Comparison of ENCODE assay signal across 19 cellular contexts in the genomic region with DNA sequence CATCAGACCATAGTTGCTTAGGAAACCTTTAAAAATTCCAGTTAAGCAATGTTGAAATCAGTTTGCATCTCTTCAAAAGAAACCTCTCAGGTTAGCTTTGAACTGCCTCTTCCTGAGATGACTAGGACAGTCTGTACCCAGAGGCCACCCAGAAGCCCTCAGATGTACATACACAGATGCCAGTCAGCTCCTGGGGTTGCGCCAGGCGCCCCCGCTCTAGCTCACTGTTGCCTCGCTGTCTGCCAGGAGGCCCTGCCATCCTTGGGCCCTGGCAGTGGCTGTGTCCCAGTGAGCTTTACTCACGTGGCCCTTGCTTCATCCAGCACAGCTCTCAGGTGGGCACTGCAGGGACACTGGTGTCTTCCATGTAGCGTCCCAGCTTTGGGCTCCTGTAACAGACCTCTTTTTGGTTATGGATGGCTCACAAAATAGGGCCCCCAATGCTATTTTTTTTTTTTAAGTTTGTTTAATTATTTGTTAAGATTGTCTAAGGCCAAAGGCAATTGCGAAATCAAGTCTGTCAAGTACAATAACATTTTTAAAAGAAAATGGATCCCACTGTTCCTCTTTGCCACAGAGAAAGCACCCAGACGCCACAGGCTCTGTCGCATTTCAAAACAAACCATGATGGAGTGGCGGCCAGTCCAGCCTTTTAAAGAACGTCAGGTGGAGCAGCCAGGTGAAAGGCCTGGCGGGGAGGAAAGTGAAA.
DNase-seq lines count a peak whose midpoint lies in the region; ATAC-seq and TF ChIP-seq lines count a peak whose summit lies in the region.
"Had no signal": no experiment of that assay in that cellular context is flagged by ENCODE, and none has a peak within 500 bp of the region (broad histone marks: within the 10 kb centered on the region; RNA-seq: fewer than 3 reads in every experiment).

No MANE protein-coding gene starts in this region.

- TF ChIP-seq CTCF in gastrocnemius medialis (IDR thresholded peaks at IDR 0.05 in 4 of 5, conservative IDR thresholded peaks at IDR 0.05 in 1 of 5) (no peak), GM13977 (IDR thresholded peaks at IDR 0.05; ENCODE audit: extremely low read depth, insufficient read depth, missing control alignments) (no peak)

- no peaks in the 10 kb centered on the region for H3K27me3 ChIP-seq in gastrocnemius medialis
- H3K27me3 ChIP-seq in neuronal stem cell (ENCODE audit: control insufficient read depth in 3 of 3, insufficient read depth in 3 of 3, low read depth in 1 of 3, low read length in 3 of 3) = no peaks in the 10 kb centered on the region
- H3K27me3 ChIP-seq: colonic mucosa had no signal

- H3K4me3 Mint-ChIP-seq in activated T-cell treated with anti-CD3 and anti-CD28 coated beads, Interleukin-2, amount 50 U/mL, for 4 hours = no peak overlapping the region
- H3K4me3 Mint-ChIP-seq: mesothelial cell of epicardium, WTC11 had no signal

- no peak overlapping the region for H3K9ac ChIP-seq in neuronal stem cell (ENCODE audit: low read depth, low read length, poor library complexity)

- no peak overlapping the region for H2AK5ac ChIP-seq in neuronal stem cell (ENCODE audit: low read depth, low read length)

- WGBS in neuronal stem cell (ENCODE audit: extremely low coverage in 2 of 2, insufficient read length in 2 of 2, insufficient replicate concordance in 1 of 2), 2 donors = no CpG with 5 or more reads among the region's 12 CpGs

- no peak for TF ChIP-seq POLR2A in gastrocnemius medialis (IDR thresholded peaks at IDR 0.05)

- no peak overlapping the region for H3K4ac ChIP-seq in neuronal stem cell (ENCODE audit: low read length)

- ATAC-seq in activated T-cell treated with anti-CD3 and anti-CD28 coated beads, Interleukin-2, amount 50 U/mL, for 4 hours = peak; percentile 53 to 54
- ATAC-seq in gastrocnemius medialis = peak; percentile 16 to 44
- ATAC-seq: HCT116, WTC11 had no signal

- no peak overlapping the region for H3K18ac ChIP-seq in neuronal stem cell (ENCODE audit: low read length)

- no peak for DNase-seq in activated T-cell treated with anti-CD3 and anti-CD28 coated beads, Interleukin-2, amount 50 U/mL, for 4 hours
- DNase-seq in activated T-cell treated with anti-CD3 and anti-CD28 coated beads for 4 hours = no peak
- peak; percentile 19 for DNase-seq in MV-4-11 (lab: John Stamatoyannopoulos, UW)
- DNase-seq in globus pallidus (ENCODE audit: low spot score) = peak; percentile 57
- DNase-seq in gastrocnemius medialis = peak in 1 of 2 donors; percentile 53
- no peak for DNase-seq in GM13977 (ENCODE audit: low spot score)
- no peak for DNase-seq in neuronal stem cell (ENCODE audit: low spot score)
- no peak for DNase-seq in NCI-H1436 treated with DMSO at 0.1 percent for 48 hours (lab: John Stamatoyannopoulos, UW)
- DNase-seq: colonic mucosa, glutamatergic neuron, kidney, NCI-H187 treated with DMSO at 0.1 percent for 48 hours, NCI-H774, occipital lobe had no signal

- H3K4me2 ChIP-seq in neuronal stem cell (ENCODE audit: insufficient read depth, low read length, poor library complexity, severe bottlenecking) = no peak overlapping the region

- H3K36me3 Mint-ChIP-seq in activated T-cell treated with anti-CD3 and anti-CD28 coated beads, Interleukin-2, amount 50 U/mL, for 4 hours (ENCODE audit: insufficient read depth) = peaks cover 15% of the 10 kb centered on the region

- H3K36me3 ChIP-seq in gastrocnemius medialis (peaks cover 0 to 16% of the 10 kb centered on the region in 2 donors), neuronal stem cell (replicated peaks in 1 of 2; ENCODE audit: control insufficient read depth in 2 of 2, insufficient read depth in 2 of 2, low read length in 2 of 2) (peaks cover 50 to 99% of the 10 kb centered on the region in 2 donors)
- H3K36me3 ChIP-seq: colonic mucosa had no signal

- no peaks in the 10 kb centered on the region for H3K9me3 Mint-ChIP-seq in activated T-cell treated with anti-CD3 and anti-CD28 coated beads, Interleukin-2, amount 50 U/mL, for 4 hours
- H3K9me3 Mint-ChIP-seq: mesothelial cell of epicardium had no signal

- no peak overlapping the region for H2AFZ ChIP-seq in neuronal stem cell (ENCODE audit: low read length)

- no peaks in the 10 kb centered on the region for H3K27me3 Mint-ChIP-seq in activated T-cell treated with anti-CD3 and anti-CD28 coated beads, Interleukin-2, amount 50 U/mL, for 4 hours (ENCODE audit: low read depth)

- H4K91ac ChIP-seq in neuronal stem cell (ENCODE audit: low read depth, low read length, poor library complexity) = no peak overlapping the region

- H4K8ac ChIP-seq in neuronal stem cell (ENCODE audit: low read depth, low read length) = no peak overlapping the region

- no peak overlapping the region for H3K27ac ChIP-seq in gastrocnemius medialis
- no peak overlapping the region for H3K27ac ChIP-seq in neuronal stem cell (replicated peaks; ENCODE audit: low read length)
- H3K27ac ChIP-seq: colonic mucosa, epithelial cell of prostate, RWPE1 had no signal

- in situ Hi-C loops in gastrocnemius medialis (cut with MboI; ENCODE audit: low sequenced_read_pairs in 4 of 4) (no loop called here), GM13977 (cut with MboI; ENCODE audit: low pct_unique_long_range_greater_than_20kb, low sequenced_read_pairs, unreplicated experiment) (no loop called here)

- H3K9me3 ChIP-seq in gastrocnemius medialis (no peaks in the 10 kb centered on the region), neuronal stem cell (replicated peaks in 1 of 2; ENCODE audit: control insufficient read depth in 2 of 2, insufficient read depth in 1 of 2, low read depth in 1 of 2, low read length in 2 of 2) (peaks cover 0 to 6% of the 10 kb centered on the region in 2 donors)
- H3K9me3 ChIP-seq: colonic mucosa had no signal

- H3K23ac ChIP-seq in neuronal stem cell (ENCODE audit: low read depth, low read length, poor library complexity) = no peak overlapping the region

- H3K4me1 Mint-ChIP-seq in activated T-cell treated with anti-CD3 and anti-CD28 coated beads, Interleukin-2, amount 50 U/mL, for 4 hours (ENCODE audit: low read depth) = no peaks in the 10 kb centered on the region
- H3K4me1 Mint-ChIP-seq: mesothelial cell of epicardium, WTC11 had no signal

- no peak overlapping the region for H2BK15ac ChIP-seq in neuronal stem cell (ENCODE audit: low read length)

- no peaks in the 10 kb centered on the region for H3K4me1 ChIP-seq in gastrocnemius medialis
- H3K4me1 ChIP-seq in neuronal stem cell (ENCODE audit: control insufficient read depth in 2 of 2, insufficient read depth in 1 of 2, low read depth in 1 of 2, low read length in 2 of 2) = no peaks in the 10 kb centered on the region
- H3K4me1 ChIP-seq: colonic mucosa had no signal

- no peak overlapping the region for H2BK120ac ChIP-seq in neuronal stem cell (ENCODE audit: low read depth, low read length)

- intact Hi-C loops in gastrocnemius medialis (cut with DNase I; ENCODE audit: low total_unique reads) = no loop called here

- H2BK5ac ChIP-seq in neuronal stem cell (ENCODE audit: low read length) = no peak overlapping the region

- H3K79me1 ChIP-seq in neuronal stem cell (ENCODE audit: low read depth, low read length) = peaks cover 2% of the 10 kb centered on the region

- H3K4me3 ChIP-seq in gastrocnemius medialis = no peak overlapping the region
- H3K4me3 ChIP-seq in neuronal stem cell (ENCODE audit: low read length in 2 of 2) = peak overlapping the region in 1 of 2 donors; percentile 2
- H3K4me3 ChIP-seq: colonic mucosa had no signal

- no peak overlapping the region for H2BK12ac ChIP-seq in neuronal stem cell (ENCODE audit: low read length)

- H3K14ac ChIP-seq in neuronal stem cell (ENCODE audit: low read length) = no peak overlapping the region

Comparison
In these comparisons a context has a peak if more than half of its experiments do, and no peak if none do; other contexts are left out.
1. DNase-seq: peak in MV-4-11 (single experiment) and globus pallidus (single experiment); none in activated T-cell treated with anti-CD3 and anti-CD28 coated beads, Interleukin-2, amount 50 U/mL, for 4 hours (single experiment), activated T-cell treated with anti-CD3 and anti-CD28 coated beads for 4 hours (single experiment), GM13977 (single experiment), neuronal stem cell (single experiment) and NCI-H1436 treated with DMSO at 0.1 percent for 48 hours (single experiment).